Comparison of ENCODE assay signal across 25 cellular contexts in genomic region chr11:61803889-61804647, GRCh38. TPM values are rescaled to one million over a fixed set of nuclear protein-coding genes. Genes with fewer than 3 reads are reported as not detected.
DNase-seq lines count a peak whose midpoint lies in the region; ATAC-seq and TF ChIP-seq lines count a peak whose summit lies in the region.
"Had no signal": no experiment of that assay in that cellular context is flagged by ENCODE, and none has a peak within 500 bp of the region (broad histone marks: within the 10 kb centered on the region; RNA-seq: fewer than 3 reads in every experiment).

No MANE protein-coding gene starts in this region.

- no peaks in the 10 kb centered on the region for H3K9me3 Mint-ChIP-seq in T-helper 1 cell treated with Interleukin-12 subunit alpha and Interleukin-12 subunit beta and Interleukin-4 antibody, amounts not matched to agents 30 μg/mL and 1 μg/mL, for 36 hours
- H3K9me3 Mint-ChIP-seq in brain = no peaks in the 10 kb centered on the region
- H3K9me3 Mint-ChIP-seq: activated T-cell treated with anti-CD3 and anti-CD28 coated beads, Interleukin-2, amount 50 U/mL, for 4 hours; CD8-positive, alpha-beta memory T cell; natural killer cell treated with Interleukin-12 subunit alpha and Interleukin-12 subunit beta and Interleukin-15 and Interleukin-18, amount 100 ng/mL, for 72 hours; stimulated activated naive CD8-positive, alpha-beta T cell treated with anti-CD3 and anti-CD28 coated beads, Interleukin-15, amount 100 ng/mL, for 72 hours had no signal

- intact Hi-C loops in mucosa of descending colon (cut with DNase I, micrococcal nuclease) = loop anchor here in 1 of 2 donors (10.0 kb wide), 1 partner anchor 141 kb away; no protein-coding TSS in a partner anchor

- no peaks in the 10 kb centered on the region for H3K9me3 ChIP-seq in mucosa of descending colon
- H3K9me3 ChIP-seq: right lobe of liver, tibial artery had no signal

- no peaks in the 10 kb centered on the region for H3K4me1 ChIP-seq in mucosa of descending colon (ENCODE audit: low read depth)
- H3K4me1 ChIP-seq: right lobe of liver, tibial artery had no signal

- TF ChIP-seq CTCF in brain (conservative IDR thresholded peaks at IDR 0.05) (no peak), fibroblast of pulmonary artery (IDR thresholded peaks at IDR 0.05; ENCODE audit: low read length, missing control alignments) (no peak), mucosa of descending colon (IDR thresholded peaks at IDR 0.05) (no peak)

- H3K36me3 Mint-ChIP-seq in T-helper 1 cell treated with Interleukin-12 subunit alpha and Interleukin-12 subunit beta and Interleukin-4 antibody, amounts not matched to agents 30 μg/mL and 1 μg/mL, for 36 hours (ENCODE audit: low read depth) = peaks cover 58% of the 10 kb centered on the region
- peaks cover 69% of the 10 kb centered on the region for H3K36me3 Mint-ChIP-seq in brain

- DNase-seq in T-helper 1 cell (no peak), fibroblast of pulmonary artery (ENCODE audit: low read depth) (peak; percentile 65), NCI-H748 (lab: John Stamatoyannopoulos, UW; ENCODE audit: unreplicated experiment) (no peak), glomerular visceral epithelial cell (ENCODE audit: extremely low spot score) (no peak), inferior parietal cortex (ENCODE audit: extremely low spot score) (no peak), mucosa of descending colon (no peak)
- DNase-seq: activated CD4-positive, CD25-positive, alpha-beta regulatory T cell treated with anti-CD3 and anti-CD28 coated beads, Interleukin-2, amount 50 U/mL, for 72 hours; activated T-cell treated with anti-CD3 and anti-CD28 coated beads, Interleukin-2, amount 50 U/mL, for 4 hours; CD8-positive, alpha-beta memory T cell; central memory CD4-positive, alpha-beta T cell; DMS153; GF-D8; GOT3; Karpas-422; NCI-H146; NCI-H524; NK-92 treated with Interleukin-12 subunit alpha and Interleukin-12 subunit beta, amount 100 ng/mL, for 24 hours; PC-9; SHP77 treated with DMSO at 0.1 percent for 48 hours; stimulated activated naive CD8-positive, alpha-beta T cell treated with anti-CD3 and anti-CD28 coated beads, Interleukin-15, amount 100 ng/mL, for 72 hours; tibial artery had no signal

- H3K4me3 ChIP-seq in fibroblast of pulmonary artery (replicated peaks; ENCODE audit: low read depth, low read length) = no peak overlapping the region
- H3K4me3 ChIP-seq in mucosa of descending colon = no peak overlapping the region
- H3K4me3 ChIP-seq: PC-9, right lobe of liver, tibial artery had no signal

- H3K4me3 Mint-ChIP-seq in T-helper 1 cell treated with Interleukin-12 subunit alpha and Interleukin-12 subunit beta and Interleukin-4 antibody, amounts not matched to agents 30 μg/mL and 1 μg/mL, for 36 hours = no peak overlapping the region
- no peak overlapping the region for H3K4me3 Mint-ChIP-seq in brain
- H3K4me3 Mint-ChIP-seq: activated T-cell treated with anti-CD3 and anti-CD28 coated beads, Interleukin-2, amount 50 U/mL, for 4 hours; CD8-positive, alpha-beta memory T cell; natural killer cell treated with Interleukin-12 subunit alpha and Interleukin-12 subunit beta and Interleukin-15 and Interleukin-18, amount 100 ng/mL, for 72 hours; stimulated activated naive CD8-positive, alpha-beta T cell treated with anti-CD3 and anti-CD28 coated beads, Interleukin-15, amount 100 ng/mL, for 72 hours had no signal

- no peaks in the 10 kb centered on the region for H3K27me3 Mint-ChIP-seq in T-helper 1 cell treated with Interleukin-12 subunit alpha and Interleukin-12 subunit beta and Interleukin-4 antibody, amounts not matched to agents 30 μg/mL and 1 μg/mL, for 36 hours (ENCODE audit: low read depth)
- H3K27me3 Mint-ChIP-seq in brain = no peaks in the 10 kb centered on the region
- H3K27me3 Mint-ChIP-seq: CD8-positive, alpha-beta memory T cell; natural killer cell treated with Interleukin-12 subunit alpha and Interleukin-12 subunit beta and Interleukin-15 and Interleukin-18, amount 100 ng/mL, for 72 hours; stimulated activated naive CD8-positive, alpha-beta T cell treated with anti-CD3 and anti-CD28 coated beads, Interleukin-15, amount 100 ng/mL, for 72 hours had no signal

- peaks cover 17% of the 10 kb centered on the region for H3K4me1 Mint-ChIP-seq in T-helper 1 cell treated with Interleukin-12 subunit alpha and Interleukin-12 subunit beta and Interleukin-4 antibody, amounts not matched to agents 30 μg/mL and 1 μg/mL, for 36 hours (ENCODE audit: low read depth)
- no peaks in the 10 kb centered on the region for H3K4me1 Mint-ChIP-seq in brain
- H3K4me1 Mint-ChIP-seq: CD8-positive, alpha-beta memory T cell had no signal

- ATAC-seq in mucosa of descending colon = no peak
- ATAC-seq: activated T-cell treated with anti-CD3 and anti-CD28 coated beads, Interleukin-2, amount 50 U/mL, for 4 hours; natural killer cell treated with Interleukin-12 subunit alpha and Interleukin-12 subunit beta and Interleukin-15 and Interleukin-18, amount 100 ng/mL, for 72 hours; right lobe of liver; stimulated activated naive CD8-positive, alpha-beta T cell treated with anti-CD3 and anti-CD28 coated beads, Interleukin-15, amount 100 ng/mL, for 72 hours had no signal

- H3K27ac Mint-ChIP-seq in T-helper 1 cell treated with Interleukin-12 subunit alpha and Interleukin-12 subunit beta and Interleukin-4 antibody, amounts not matched to agents 30 μg/mL and 1 μg/mL, for 36 hours = peak overlapping the region; percentile 3
- peak overlapping the region in 3 of 5 experiments; percentile 36 to 65 (median 65) for H3K27ac Mint-ChIP-seq in brain
- H3K27ac Mint-ChIP-seq: natural killer cell treated with Interleukin-12 subunit alpha and Interleukin-12 subunit beta and Interleukin-15 and Interleukin-18, amount 100 ng/mL, for 72 hours had no signal

- H3K36me3 ChIP-seq in mucosa of descending colon (ENCODE audit: low read depth) = no peaks in the 10 kb centered on the region

RNA-seq across cellular contexts. Expression of gene FEN1, which starts 11.4 kb away (rescaled TPM):
- polyA plus RNA-seq in brain (ENCODE audit: insufficient read depth, low read depth, low replicate concordance) = 74.9 TPM
- 10 to 100 TPM in 1 of 3 donors, 1 to 10 TPM in 2; 7.5 to 21.8 (median 8.1) TPM for total RNA-seq in mucosa of descending colon

RNA-seq across cellular contexts. Expression of gene TMEM258, which starts 11.7 kb away (rescaled TPM):
- polyA plus RNA-seq in brain (ENCODE audit: insufficient read depth, low read depth, low replicate concordance) = 370 TPM
- total RNA-seq in mucosa of descending colon = 100 to 1,000 TPM in 1 of 3 donors, 10 to 100 TPM in 2; 56.1 to 107 (median 74.6) TPM

RNA-seq across cellular contexts. Expression of gene FADS1, which starts 12.7 kb away (rescaled TPM):
- 103 TPM for polyA plus RNA-seq in brain (ENCODE audit: insufficient read depth, low read depth, low replicate concordance)
- total RNA-seq in mucosa of descending colon = 10 to 100 TPM in 1 of 3 donors, 1 to 10 TPM in 2; 2.8 to 17.3 (median 7.3) TPM

RNA-seq across cellular contexts. Expression of gene FADS2, which starts 24.0 kb away (rescaled TPM):
- 266 TPM for polyA plus RNA-seq in brain (ENCODE audit: insufficient read depth, low read depth, low replicate concordance)
- total RNA-seq in mucosa of descending colon = 10 to 100 TPM in 1 of 3 donors, 1 to 10 TPM in 2; 2.5 to 29.3 (median 8.6) TPM

RNA-seq across cellular contexts. Expression of gene MYRF, which starts 51.6 kb away (rescaled TPM):
- polyA plus RNA-seq in brain (ENCODE audit: insufficient read depth, low read depth, low replicate concordance) = 70.8 TPM
- 10 to 100 TPM in 2 of 3 donors, 1 to 10 TPM in 1; 7.8 to 15.6 (median 10.2) TPM for total RNA-seq in mucosa of descending colon
